Comparison of ENCODE assay signal across 26 cellular contexts in the genomic region with DNA sequence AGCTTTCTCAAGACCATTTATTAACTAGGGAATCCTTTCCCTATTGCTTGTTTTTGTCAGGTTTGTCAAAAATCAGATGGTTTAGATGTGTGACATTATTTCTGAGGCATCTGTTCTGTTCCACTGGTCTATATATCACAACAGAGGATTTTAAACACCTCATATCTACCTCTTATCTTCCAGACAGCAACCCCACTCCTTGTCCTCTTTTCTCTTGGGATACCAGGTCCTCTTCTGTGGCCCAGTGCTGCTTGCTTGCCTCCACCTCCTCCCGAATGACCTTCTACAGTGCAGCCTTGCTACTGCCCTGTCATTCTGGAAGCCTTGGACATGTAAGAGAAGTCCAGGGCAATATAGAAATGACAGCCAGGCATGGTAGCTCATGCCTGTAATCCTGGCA. TPM values are rescaled to one million over a fixed set of nuclear protein-coding genes. Genes with fewer than 3 reads are reported as not detected.
DNase-seq lines count a peak whose midpoint lies in the region; ATAC-seq, FAIRE-seq and TF ChIP-seq lines count a peak whose summit lies in the region.
"Had no signal": no experiment of that assay in that cellular context is flagged by ENCODE, and none has a peak within 500 bp of the region (broad histone marks: within the 10 kb centered on the region; RNA-seq: fewer than 3 reads in every experiment).

No MANE protein-coding gene starts in this region.

- H3K9me3 ChIP-seq in K562 (replicated peaks; ENCODE audit: control insufficient read depth, insufficient read depth, low read depth, low read length) (no peaks in the 10 kb centered on the region), vagina (no peaks in the 10 kb centered on the region)
- H3K9me3 ChIP-seq: BE2C, BLaER1 had no signal

- peak overlapping the region; percentile 95; the same call in 1 of the 2 replicates for H3K27ac ChIP-seq in 22Rv1
- H3K27ac ChIP-seq in K562 (ENCODE audit: extremely low read depth, low read depth, low read length), result no peak overlapping the region
- no peak overlapping the region for H3K27ac ChIP-seq in vagina
- H3K27ac ChIP-seq: BLaER1 had no signal

- FAIRE-seq in K562 (lab: Jason Lieb, UNC), result no peak
- FAIRE-seq: A204.1, GM12878, GM12892, GM18507 had no signal

- H3K4me1 ChIP-seq in K562 (replicated peaks in 1 of 2; ENCODE audit: control insufficient read depth in 2 of 2, insufficient read depth in 2 of 2, low read length in 2 of 2), result no peaks in the 10 kb centered on the region
- H3K4me1 ChIP-seq in vagina, result no peaks in the 10 kb centered on the region
- H3K4me1 ChIP-seq: BE2C, BLaER1 had no signal

- H2AFZ ChIP-seq in K562 (ENCODE audit: low read depth, low read length), result no peak overlapping the region

- DNase-seq in K562 (ENCODE audit: extremely low read depth in 1 of 4, low spot score in 3 of 4), result no peak
- DNase-seq in mesenteric fat pad (ENCODE audit: low spot score), result peak; percentile 24
- no peak for DNase-seq in vagina (ENCODE audit: extremely low spot score in 2 of 2)
- DNase-seq in SIG-M5 treated with dmso at 0.1 percent for 504 hours (lab: John Stamatoyannopoulos, UW; ENCODE audit: unreplicated experiment), result no peak
- DNase-seq: 8988T; ACHN; BE2C; C1 segment of cervical spinal cord; CD4-positive, alpha-beta memory T cell; CD4-positive, CD25-positive, alpha-beta regulatory T cell; CD8-positive, alpha-beta memory T cell; COR-L47; DMS 273 treated with DMSO at 0.1 percent for 48 hours; DMS153; DMS53; DMS79; DND-41; EL; GDM1 had no signal

- TF ChIP-seq POLR2A in K562 (conservative IDR thresholded peaks at IDR 0.05) (no peak), vagina (IDR thresholded peaks at IDR 0.05) (no peak)

- H3K27me3 ChIP-seq in K562 (ENCODE audit: control insufficient read depth in 2 of 2, insufficient read depth in 2 of 2, low read length in 2 of 2) (peaks cover 3 to 5% of the 10 kb centered on the region in 2 experiments; a peak in 1 of 5 replicates), vagina (no peaks in the 10 kb centered on the region)
- H3K27me3 ChIP-seq: BE2C, BLaER1 had no signal

- in situ Hi-C loops in K562 (cut with MboI), result no loop called here

- 0% methylated on average over 1 of the region's 1 CpG for WGBS in K562 (ENCODE audit: insufficient coverage, low coverage, missing lambda C conversion rate)

- H3K9me1 ChIP-seq in K562 (ENCODE audit: control insufficient read depth, insufficient read depth, low read length), result no peaks in the 10 kb centered on the region

- H3K4me3 ChIP-seq in K562, result no peak overlapping the region
- no peak overlapping the region for H3K4me3 ChIP-seq in vagina
- H3K4me3 ChIP-seq: BLaER1, GM12878 had no signal

- intact Hi-C loops in K562 (cut with micrococcal nuclease), result no loop called here
- intact Hi-C loops in vagina (cut with DNase I), result no loop called here

- H3K79me2 ChIP-seq in K562 (ENCODE audit: control insufficient read depth, insufficient read depth, low read length), result no peaks in the 10 kb centered on the region

- CTCF ChIA-PET in K562 (lab: Yijun Ruan, JAX; ENCODE audit: low intra/inter-chr PET ratio), result no interaction called here

- TF ChIP-seq EP300 in K562 (IDR thresholded peaks at IDR 0.05; ENCODE audit: low read length), result no peak

- no peaks in the 10 kb centered on the region for H3K36me3 ChIP-seq in K562 (ENCODE audit: control insufficient read depth, insufficient read depth, low read length)
- no peaks in the 10 kb centered on the region for H3K36me3 ChIP-seq in vagina
- H3K36me3 ChIP-seq: BE2C, BLaER1 had no signal

- no TSS peak for BruUV-seq in K562 (replicated peaks; lab: Mats Ljungman, UMichigan)

- TF ChIP-seq CTCF in 22Rv1 (IDR thresholded peaks at IDR 0.05), result no peak
- no peak for TF ChIP-seq CTCF in K562 (IDR thresholded peaks at IDR 0.05 in 2 of 3, conservative IDR thresholded peaks at IDR 0.05 in 1 of 3; ENCODE audit: insufficient read depth in 2 of 3, low read depth in 1 of 3, low read length in 3 of 3)
- TF ChIP-seq CTCF in vagina (IDR thresholded peaks at IDR 0.05), result no peak

- POLR2A ChIA-PET in K562 (lab: Yijun Ruan, JAX), result interaction anchor here (0.6 kb wide), 2 partner anchors 12 to 598 kb away, joined by 3 read pairs; no protein-coding TSS in a partner anchor

- ATAC-seq in K562, result no peak
- no peak for ATAC-seq in HG02763 (IDR thresholded peaks at IDR 0.05; ENCODE audit: unreplicated experiment)
- ATAC-seq: GM12878 had no signal

- no peak for TF ChIP-seq RAD21 in K562 (CRISPR knock-in tag; conservative IDR thresholded peaks at IDR 0.05 in 1 of 2, IDR thresholded peaks at IDR 0.05 in 1 of 2)

- H3K4me2 ChIP-seq in K562 (ENCODE audit: insufficient read depth, low read length), result no peak overlapping the region
- H3K4me2 ChIP-seq: BLaER1 had no signal

- H3K9ac ChIP-seq in K562 (ENCODE audit: insufficient read depth in 1 of 2, low read depth in 2 of 2, low read length in 2 of 2), result no peak overlapping the region
- H3K9ac ChIP-seq: BLaER1 had no signal

- H4K20me1 ChIP-seq in K562 (replicated peaks; ENCODE audit: control insufficient read depth, insufficient read depth, low read length), result no peaks in the 10 kb centered on the region
- H4K20me1 ChIP-seq: BLaER1 had no signal

TF ChIP-seq in K562, 482 proteins besides CTCF, POLR2A, EP300 and RAD21:
- TF ChIP-seq SP1 (CRISPR knock-in tag; IDR thresholded peaks at IDR 0.05) (no peak), ZNF707 (CRISPR knock-in tag; conservative IDR thresholded peaks at IDR 0.05) (peak; percentile 70; the same call in 1 of the 2 replicates), SPI1 (IDR thresholded peaks at IDR 0.05; ENCODE audit: borderline replicate concordance, low read depth, low read length) (no peak), SNRNP70 (optimal IDR thresholded peaks at IDR 0.05; ENCODE audit: low read depth, low read length) (no peak), ZNF165 (CRISPR knock-in tag; IDR thresholded peaks at IDR 0.05; ENCODE audit: borderline replicate concordance) (no peak)

RNA-seq across cellular contexts. Expression of a gene that starts 30.6 kb away (rescaled TPM):
- 0.40 and 0.62 TPM in 2 replicates for total RNA-seq in K562 (2011; cell fraction: chromatin; rRNA removed; ENCODE audit: low replicate concordance)
- 0.67 and 0.79 TPM in 2 replicates for total RNA-seq in K562 (2011; cell fraction: nucleolus; rRNA removed)
- total RNA-seq in K562 (2011; cell fraction: nucleoplasm; rRNA removed), result 0.22 and 0.69 TPM in 2 replicates
- total RNA-seq in K562 (2014; rRNA removed) (0.24 and 0.27 TPM in 2 replicates), K562 (2014; rRNA removed; fragmentation: Illumina TruSeq; extraction: Trizol) (0.22 and 0.26 TPM in 2 replicates), K562 (2015; rRNA removed; fragmentation: Illumina TruSeq; extraction: Trizol) (0.11 and 0.23 TPM in 2 replicates), K562 (2021) (0.95 and 1.0 TPM in 2 replicates), mesenteric fat pad (386 TPM), vagina (144 TPM)
- polyA plus RNA-seq in K562 (2011; rRNA removed) (0.08 and 0.29 TPM in 2 replicates), K562 (2014; fragmentation: Illumina TruSeq; extraction: Trizol) (0.24 and 0.30 TPM in 2 replicates), K562 (2014; fragmentation: Nextera tagmentation; extraction: Ambion mirVana) (under 1 TPM; 0.04 to 0.07 TPM), K562 (2014; rRNA removed) (0.09 and 0.57 TPM in 2 replicates)
- 0.04 and 0.55 TPM in 2 replicates for polyA plus RNA-seq in K562 (2011; cell fraction: cytosol; rRNA removed)
- 0.21 and 1.1 TPM in 2 replicates for polyA plus RNA-seq in K562 (2011; cell fraction: nucleus; rRNA removed)
- polyA plus RNA-seq in K562 (2012), result 0.38 and 1.2 TPM in 2 replicates
- 0.30 TPM in 1 of 2 replicates, not detected in the other for polyA minus RNA-seq in K562 (2011; rRNA and poly(A)+ RNA removed)
- polyA minus RNA-seq in K562 (2011; cell fraction: cytosol; rRNA and poly(A)+ RNA removed), result 0.73 and 0.95 TPM in 2 replicates
- 0.56 and 0.94 TPM in 2 replicates for polyA minus RNA-seq in K562 (2011; cell fraction: nucleus; rRNA and poly(A)+ RNA removed)
- polyA plus RNA-seq: CD4-positive, alpha-beta memory T cell; CD8-positive, alpha-beta memory T cell had no signal

Comparison
In these comparisons a context has a peak if more than half of its experiments do, and no peak if none do; other contexts are left out.
1. RNA of a gene that starts 30.6 kb away (total RNA-seq): 386 TPM in mesenteric fat pad (single experiment) and 144 TPM in vagina (single experiment); 0.11 to 1.0 TPM in K562; every median in the first group is over 10 times any median in the second.